ENCODE assay signal across 1 cellular context in genomic region chr9:133915534-133916158, GRCh38.
TF ChIP-seq lines count a peak whose summit lies in the region.

No MANE protein-coding gene starts in this region.

TF ChIP-seq in GM23338, 12 proteins besides CTCF, POLR2A, EP300 and RAD21 (continued from another document):
- TF ChIP-seq ZNF462 (CRISPR knock-in tag; IDR thresholded peaks at IDR 0.05) (no peak), NANOG (IDR thresholded peaks at IDR 0.05; ENCODE audit: borderline replicate concordance) (no peak), STAT1 (IDR thresholded peaks at IDR 0.05; ENCODE audit: unreplicated experiment) (no peak), ZNF114 (CRISPR knock-in tag; IDR thresholded peaks at IDR 0.05) (no peak), POLR2AphosphoS5 (IDR thresholded peaks at IDR 0.05; ENCODE audit: low read depth) (no peak)
TF ChIP-seq in GM23338: peak in this region for 0.
